In the genomic region with DNA sequence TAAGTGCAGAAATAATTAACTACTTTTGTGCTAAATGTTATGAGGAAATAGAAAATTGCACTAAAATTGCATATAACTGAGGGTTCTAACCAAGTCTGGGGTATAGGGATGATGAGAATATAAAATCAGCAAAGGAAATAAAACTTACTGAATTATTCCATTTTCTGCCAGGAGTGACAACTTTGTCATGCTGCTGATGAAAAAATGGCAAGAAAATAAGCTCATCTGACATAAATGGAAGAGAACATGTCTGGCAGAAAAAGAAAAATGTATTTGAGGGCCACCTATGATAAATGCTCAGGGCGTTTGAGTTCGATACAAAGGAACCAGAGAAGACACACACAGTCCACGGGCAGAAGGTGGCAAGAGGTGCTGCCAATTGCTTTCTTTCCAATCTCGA, we compare ENCODE assay signal across 27 cellular contexts.
"Had no signal": no experiment of that assay in that cellular context is flagged by ENCODE, and none has a peak within 500 bp of the region (broad histone marks: within the 10 kb centered on the region; RNA-seq: fewer than 3 reads in every experiment).

No MANE protein-coding gene starts in this region.

- ATAC-seq: activated CD8-positive, alpha-beta T cell treated with anti-CD3 and anti-CD28 coated beads for 36 hours; activated naive CD8-positive, alpha-beta T cell treated with anti-CD3 and anti-CD28 coated beads, Interleukin-2, amount 50 U/mL, for 24 hours had no signal

- H3K36me3 ChIP-seq: ascending aorta, cardiac muscle cell had no signal

- H3K4me3 ChIP-seq: ascending aorta, cardiac muscle cell had no signal

- H3K9me3 ChIP-seq: ascending aorta had no signal

- H3K27ac ChIP-seq: ascending aorta, cardiac muscle cell, VCaP had no signal

- DNase-seq: activated B cell treated with CpG ODN at 0.5 μM for 24 hours; activated CD4-positive, alpha-beta memory T cell treated with anti-CD3 and anti-CD28 coated beads for 36 hours; activated CD4-positive, alpha-beta T cell treated with anti-CD3 and anti-CD28 coated beads for 4 hours; activated CD4-positive, alpha-beta T cell treated with anti-CD3 and anti-CD28 coated beads, Interleukin-2, amount 10 ng/mL, durations not matched to agents 24 days and 14 days; activated CD4-positive, alpha-beta T cell treated with anti-CD3 and anti-CD28 coated beads, Interleukin-2, amount 50 U/mL, for 1 hour; activated CD4-positive, alpha-beta T cell treated with anti-CD3 and anti-CD28 coated beads, Interleukin-2, amount 50 U/mL, for 4 hours; activated CD4-positive, CD25-positive, alpha-beta regulatory T cell treated with anti-CD3 and anti-CD28 coated beads, Interleukin-2, amount 50 U/mL, for 72 hours; activated CD8-positive, alpha-beta memory T cell treated with anti-CD3 and anti-CD28 coated beads, Interleukin-2, amount 50 U/mL, for 48 hours; activated CD8-positive, alpha-beta T cell treated with anti-CD3 and anti-CD28 coated beads for 36 hours; activated effector memory CD4-positive, alpha-beta T cell treated with Interleukin-2 at 50 U/mL for 16 hours; activated gamma-delta T cell; activated naive CD4-positive, alpha-beta T cell treated with anti-CD3 and anti-CD28 coated beads, Interleukin-2, amount 10 ng/mL, durations not matched to agents 7 days and 5 days; activated naive CD4-positive, alpha-beta T cell treated with Interleukin-2 at 50 U/mL for 16 hours; activated naive CD8-positive, alpha-beta T cell treated with anti-CD3 and anti-CD28 coated beads, Interleukin-2, amount 10 ng/mL, durations not matched to agents 7 days and 5 days; activated naive CD8-positive, alpha-beta T cell treated with anti-CD3 and anti-CD28 coated beads, Interleukin-2, amount 50 U/mL, for 24 hours; activated T-cell treated with anti-CD3 and anti-CD28 coated beads, Interleukin-2, amount 50 U/mL, for 24 hours; activated T-cell treated with anti-CD3 and anti-CD28 coated beads, Interleukin-2, amount 50 U/mL, for 48 hours; amygdala; anterior cingulate cortex; caudate nucleus; cerebellar nuclear complex; T-helper 1 cell; T-helper 2 cell; T-helper 9 cell had no signal

- H3K27me3 ChIP-seq: ascending aorta, cardiac muscle cell had no signal
